16 cellular contexts compared by ENCODE assay signal in genomic region chr5:41763537-41763936, GRCh38.
DNase-seq lines count a peak whose midpoint lies in the region; ATAC-seq lines count a peak whose summit lies in the region.
"Had no signal": no experiment of that assay in that cellular context is flagged by ENCODE, and none has a peak within 500 bp of the region (broad histone marks: within the 10 kb centered on the region; RNA-seq: fewer than 3 reads in every experiment).

No MANE protein-coding gene starts in this region.

- H3K36me3 ChIP-seq in adipocyte (ENCODE audit: control insufficient read depth, insufficient read depth, low read length, severe bottlenecking): peaks cover 3% of the 10 kb centered on the region

- H3K9me3 ChIP-seq in adipocyte (ENCODE audit: control insufficient read depth, low read length): no peaks in the 10 kb centered on the region
- H3K9me3 ChIP-seq: body of pancreas had no signal

- no peak overlapping the region for H3K4me3 ChIP-seq in adipocyte (ENCODE audit: low read length)
- H3K4me3 ChIP-seq in skeletal muscle cell (ENCODE audit: low read depth, low read length): no peak overlapping the region
- H3K4me3 ChIP-seq: body of pancreas had no signal

- no peak overlapping the region for H3K9ac ChIP-seq in adipocyte (ENCODE audit: low read length)

- H3K4me1 ChIP-seq in adipocyte (ENCODE audit: control insufficient read depth, insufficient read depth, low read length): peaks cover 17% of the 10 kb centered on the region
- H3K4me1 ChIP-seq: body of pancreas had no signal

- ATAC-seq in GM19023 (IDR thresholded peaks at IDR 0.05; ENCODE audit: unreplicated experiment) (peak; percentile 44), HG02938 (IDR thresholded peaks at IDR 0.05; ENCODE audit: unreplicated experiment) (peak; percentile 44), HG02623 (IDR thresholded peaks at IDR 0.05; ENCODE audit: unreplicated experiment) (no peak), HG03342 (IDR thresholded peaks at IDR 0.05; ENCODE audit: unreplicated experiment) (no peak)
- ATAC-seq: body of pancreas had no signal

- peak; percentile 31 for DNase-seq in adipocyte (ENCODE audit: low read depth)
- peak; percentile 36 for DNase-seq in skeletal muscle cell (ENCODE audit: low read depth)
- DNase-seq in SKM-1 treated with dmso at 0.1 percent for 144 hours (lab: John Stamatoyannopoulos, UW; ENCODE audit: unreplicated experiment): no peak
- no peak for DNase-seq in stimulated activated CD4-positive, alpha-beta T cell treated with anti-CD3 and anti-CD28 coated beads, Interleukin-4, amount 100 ng/mL, for 24 hours
- DNase-seq: activated CD4-positive, alpha-beta T cell treated with anti-CD3 and anti-CD28 coated beads for 4 hours; activated naive CD4-positive, alpha-beta T cell treated with anti-CD3 and anti-CD28 coated beads for 36 hours; body of pancreas; immature natural killer cell; NCI-H510A treated with DMSO at 0.1 percent for 48 hours; SIG-M5; stimulated activated CD4-positive, alpha-beta T cell treated with anti-CD3 and anti-CD28 coated beads, Interleukin-2, amount 100 ng/mL, for 24 hours; substantia nigra had no signal

- no peaks in the 10 kb centered on the region for H3K27me3 ChIP-seq in adipocyte (replicated peaks; ENCODE audit: control insufficient read depth, insufficient read depth, low read length)
- H3K27me3 ChIP-seq: body of pancreas had no signal

Comparison
In these comparisons a context has a peak if more than half of its experiments do, and no peak if none do; other contexts are left out.
1. ATAC-seq: peak in GM19023 (single experiment) and HG02938 (single experiment); none in HG02623 (single experiment) and HG03342 (single experiment).
2. DNase-seq: peak in adipocyte (single experiment) and skeletal muscle cell (single experiment); none in SKM-1 treated with dmso at 0.1 percent for 144 hours (single experiment) and stimulated activated CD4-positive, alpha-beta T cell treated with anti-CD3 and anti-CD28 coated beads, Interleukin-4, amount 100 ng/mL, for 24 hours (single experiment).